7 cellular contexts compared by ENCODE assay signal in genomic region chr2:231711677-231712461, GRCh38. TPM values are rescaled to one million over a fixed set of nuclear protein-coding genes. Genes with fewer than 3 reads are reported as not detected.
DNase-seq lines count a peak whose midpoint lies in the region.

No MANE protein-coding gene starts in this region.

- H3K9ac ChIP-seq in HUES6 (ENCODE audit: low read length) (peak overlapping the region; percentile 99), iPS-18a (ENCODE audit: low read length) (peak overlapping the region; percentile 99)

- peaks cover 34% of the 10 kb centered on the region for H3K4me1 Mint-ChIP-seq in activated T-helper 2 cell treated with anti-CD3 and anti-CD28 coated beads, Interferon-gamma antibody, Interleukin-2, Interleukin-4, amounts not matched to agents 10 μg/mL and 5 μg/mL and 100 μg/mL, durations not matched to agents 14 hours and 24 hours and 36 hours (ENCODE audit: low read depth)

- intact Hi-C loops in activated T-helper 2 cell treated with anti-CD3 and anti-CD28 coated beads, Interferon-gamma antibody, Interleukin-2, Interleukin-4, amounts not matched to agents 10 μg/mL and 5 μg/mL and 100 μg/mL, durations not matched to agents 14 hours and 24 hours and 36 hours (cut with micrococcal nuclease) = no loop called here

- H3K4me1 ChIP-seq in HUES6 (ENCODE audit: control insufficient read depth, insufficient read depth, low read length) (peaks cover 33% of the 10 kb centered on the region; the same call in 1 of the 2 replicates), iPS-18a (ENCODE audit: control insufficient read depth, low read depth, low read length) (peaks cover 13% of the 10 kb centered on the region)

- H3K27ac ChIP-seq in HUES6 (ENCODE audit: low read depth, low read length) (no peak overlapping the region), iPS-18a (ENCODE audit: low read length) (peak overlapping the region; percentile 21)

- peak overlapping the region; percentile 98 for H3K27ac Mint-ChIP-seq in activated T-helper 2 cell treated with anti-CD3 and anti-CD28 coated beads, Interferon-gamma antibody, Interleukin-2, Interleukin-4, amounts not matched to agents 10 μg/mL and 5 μg/mL and 100 μg/mL, durations not matched to agents 14 hours and 24 hours and 36 hours

- DNase-seq in activated T-helper 2 cell treated with anti-CD3 and anti-CD28 coated beads, Interferon-gamma antibody, Interleukin-2, Interleukin-4, amounts not matched to agents 10 μg/mL and 5 μg/mL and 100 μg/mL, durations not matched to agents 14 hours and 24 hours and 36 hours (ENCODE audit: low spot score) = no peak
- DNase-seq in stimulated activated naive CD4-positive, alpha-beta T cell treated with Interleukin-2 at 50 U/mL for 16 hours (lab: John Stamatoyannopoulos, UW) = peak; percentile 22
- DNase-seq in Ammon's horn (ENCODE audit: low spot score) (no peak), KG1 (lab: John Stamatoyannopoulos, UW) (no peak), LoVo (ENCODE audit: low spot score) (no peak)

- peak overlapping the region; percentile 93 for H3K4me3 ChIP-seq in HUES6 (ENCODE audit: low read depth, low read length)
- H3K4me3 ChIP-seq in iPS-18a (ENCODE audit: low read length) = peak overlapping the region; percentile 98

- H3K9me3 ChIP-seq in HUES6 (ENCODE audit: control insufficient read depth, insufficient read depth, low read depth, low read length) = no peaks in the 10 kb centered on the region
- no peaks in the 10 kb centered on the region for H3K9me3 ChIP-seq in iPS-18a (ENCODE audit: control insufficient read depth, low read depth, low read length)

- peak overlapping the region; percentile 96 for H3K4me3 Mint-ChIP-seq in activated T-helper 2 cell treated with anti-CD3 and anti-CD28 coated beads, Interferon-gamma antibody, Interleukin-2, Interleukin-4, amounts not matched to agents 10 μg/mL and 5 μg/mL and 100 μg/mL, durations not matched to agents 14 hours and 24 hours and 36 hours (ENCODE audit: low read depth)

- H3K9me3 Mint-ChIP-seq in activated T-helper 2 cell treated with anti-CD3 and anti-CD28 coated beads, Interferon-gamma antibody, Interleukin-2, Interleukin-4, amounts not matched to agents 10 μg/mL and 5 μg/mL and 100 μg/mL, durations not matched to agents 14 hours and 24 hours and 36 hours = no peaks in the 10 kb centered on the region

- no peaks in the 10 kb centered on the region for H3K27me3 ChIP-seq in HUES6 (ENCODE audit: control insufficient read depth, insufficient read depth, low read length)
- no peaks in the 10 kb centered on the region for H3K27me3 ChIP-seq in iPS-18a (ENCODE audit: control insufficient read depth, insufficient read depth, low read length)

- peaks cover 46% of the 10 kb centered on the region for H3K36me3 ChIP-seq in HUES6 (ENCODE audit: control insufficient read depth, insufficient read depth, low read length)
- peaks cover 40% of the 10 kb centered on the region for H3K36me3 ChIP-seq in iPS-18a (ENCODE audit: control insufficient read depth, low read depth, low read length)

- H3K36me3 Mint-ChIP-seq in activated T-helper 2 cell treated with anti-CD3 and anti-CD28 coated beads, Interferon-gamma antibody, Interleukin-2, Interleukin-4, amounts not matched to agents 10 μg/mL and 5 μg/mL and 100 μg/mL, durations not matched to agents 14 hours and 24 hours and 36 hours (ENCODE audit: low read depth) = peaks cover 57% of the 10 kb centered on the region

- H3K27me3 Mint-ChIP-seq in activated T-helper 2 cell treated with anti-CD3 and anti-CD28 coated beads, Interferon-gamma antibody, Interleukin-2, Interleukin-4, amounts not matched to agents 10 μg/mL and 5 μg/mL and 100 μg/mL, durations not matched to agents 14 hours and 24 hours and 36 hours (ENCODE audit: low read depth) = no peaks in the 10 kb centered on the region

RNA-seq across cellular contexts. Expression of gene PTMA, which starts 3.5 kb away (rescaled TPM):
- total RNA-seq in activated T-helper 2 cell treated with anti-CD3 and anti-CD28 coated beads, Interferon-gamma antibody, Interleukin-2, Interleukin-4, amounts not matched to agents 10 μg/mL and 5 μg/mL and 100 μg/mL, durations not matched to agents 14 hours and 24 hours and 36 hours = 2,151 and 2,259 TPM in 2 replicates
